Comparison of ENCODE assay signal across 8 cellular contexts in genomic region chr16:69187387-69187890, GRCh38. TPM values are rescaled to one million over a fixed set of nuclear protein-coding genes. Genes with fewer than 3 reads are reported as not detected.
A peak's percentile ranks its signal among the peaks of the same experiment; 100 is the strongest.
DNase-seq lines count a peak whose midpoint lies in the region; ATAC-seq, FAIRE-seq and TF ChIP-seq lines count a peak whose summit lies in the region.

No MANE protein-coding gene starts in this region.

- peak overlapping the region; percentile 44; the same call in 1 of the 2 replicates for H2AFZ ChIP-seq in OCI-LY7 (ENCODE audit: low read length)

- ATAC-seq in HG02588 (IDR thresholded peaks at IDR 0.05; ENCODE audit: unreplicated experiment), result peak; percentile 26

- FAIRE-seq in frontal cortex (lab: Jason Lieb, UNC), result no peak

- POLR2A ChIA-PET in OCI-LY7 (lab: Charles Lee), result interaction anchor here (0.6 to 1.5 kb wide), 2 partner anchors 11 to 70 kb away, joined by 4 to 5 read pairs; no protein-coding TSS in a partner anchor

- no peaks in the 10 kb centered on the region for H3K9me2 ChIP-seq in OCI-LY7 (ENCODE audit: insufficient read depth, low read length)

- CTCF ChIA-PET in OCI-LY7 (lab: Charles Lee; ENCODE audit: unreplicated experiment), result no interaction called here

- BruUV-seq in OCI-LY7 (replicated peaks; lab: Mats Ljungman, UMichigan), result no TSS peak

- intact Hi-C loops in OCI-LY7 (cut with micrococcal nuclease; ENCODE audit: unreplicated experiment), result no loop called here
- intact Hi-C loops in uterus (cut with DNase I; ENCODE audit: low total_unique reads), result no loop called here

- 0 out of 2 replicates have a peak, but pooled peaks cover 3% of the 10 kb centered on the region for H4K20me1 ChIP-seq in OCI-LY7 (ENCODE audit: insufficient read depth, low read length)

- H3K27ac ChIP-seq in OCI-LY7 (ENCODE audit: low read depth, low read length, poor library complexity, severe bottlenecking) (peak overlapping the region; percentile 68), uterus (peak overlapping the region; percentile 89 to 95)

- peaks cover 43% of the 10 kb centered on the region for H3K79me2 ChIP-seq in OCI-LY7 (ENCODE audit: insufficient read depth, low read depth, low read length)

- H3K27me3 ChIP-seq in uterus, result no peaks in the 10 kb centered on the region

- TF ChIP-seq CTCF in OCI-LY7 (conservative IDR thresholded peaks at IDR 0.05; ENCODE audit: low read length) (no peak), uterus (IDR thresholded peaks at IDR 0.05) (no peak)

- H3K4me3 ChIP-seq in OCI-LY7 (ENCODE audit: low read depth, low read length, poor library complexity, severe bottlenecking) (peak overlapping the region; percentile 79), uterus (peak overlapping the region; percentile 67 to 97)

- no peak for TF ChIP-seq POLR2A in uterus (IDR thresholded peaks at IDR 0.05)

- H3K9me3 ChIP-seq in OCI-LY7 (ENCODE audit: low read length) (no peaks in the 10 kb centered on the region), uterus (no peaks in the 10 kb centered on the region)

- H3K4me1 ChIP-seq in OCI-LY7 (ENCODE audit: insufficient read depth, low read length, poor library complexity, severe bottlenecking) (peaks cover 28% of the 10 kb centered on the region), uterus (peaks cover 4 to 5% of the 10 kb centered on the region in 2 donors)

- H3K4me2 ChIP-seq in OCI-LY7 (ENCODE audit: low read length), result peak overlapping the region; percentile 83

- peak; percentile 82 for DNase-seq in DMS 273 (lab: John Stamatoyannopoulos, UW; ENCODE audit: unreplicated experiment)
- no peak for DNase-seq in DMS 273 treated with DMSO at 0.1 percent for 48 hours (lab: John Stamatoyannopoulos, UW)
- peak; percentile 69 for DNase-seq in OCI-LY7 (ENCODE audit: low spot score)
- DNase-seq in activated gamma-delta T cell (lab: John Stamatoyannopoulos, UW), result peak; percentile 36
- DNase-seq in frontal cortex (ENCODE audit: low spot score in 2 of 2), result peak; percentile 56 to 64
- peak in 35 of 56 donors; percentile 9 to 70 (median 41) for DNase-seq in nucleus accumbens (lab: John Stamatoyannopoulos, UW)
- DNase-seq in uterus, result peak; percentile 49 to 53

- H3K36me3 ChIP-seq in OCI-LY7 (ENCODE audit: insufficient read depth, low read length) (no peaks in the 10 kb centered on the region), uterus (no peaks in the 10 kb centered on the region)

RNA-seq across cellular contexts. Expression of gene SNTB2, which starts 0.5 kb away (rescaled TPM):
- total RNA-seq in OCI-LY7 (2014; rRNA removed; shearing (Covaris generic)), result 21.2 and 39.4 TPM in 2 replicates
- total RNA-seq in OCI-LY7 (2022), result 32.6 and 34.1 TPM in 2 replicates
- 12.2 TPM for total RNA-seq in frontal cortex
- total RNA-seq in uterus, result 10 to 100 TPM; 28.2 to 88.0 (median 59.5) TPM

RNA-seq across cellular contexts. Expression of gene UTP4, which starts 55.0 kb away (rescaled TPM):
- 21.1 and 24.9 TPM in 2 replicates for total RNA-seq in OCI-LY7 (2014; rRNA removed; shearing (Covaris generic))
- total RNA-seq in OCI-LY7 (2022) (61.9 and 67.3 TPM in 2 replicates), frontal cortex (39.1 TPM), uterus (10 to 100 TPM; 12.1 to 45.1 (median 31.4) TPM)

RNA-seq across cellular contexts. Expression of gene CHTF8, which starts 55.1 kb away (rescaled TPM):
- total RNA-seq in OCI-LY7 (2014; rRNA removed; shearing (Covaris generic)), result 54.4 and 58.8 TPM in 2 replicates
- total RNA-seq in OCI-LY7 (2022) (131 and 151 TPM in 2 replicates), frontal cortex (26.5 TPM), uterus (100 to 1,000 TPM in 1 of 4 donors, 10 to 100 TPM in 3; 29.7 to 120 (median 65.3) TPM)
